In the genomic region with DNA sequence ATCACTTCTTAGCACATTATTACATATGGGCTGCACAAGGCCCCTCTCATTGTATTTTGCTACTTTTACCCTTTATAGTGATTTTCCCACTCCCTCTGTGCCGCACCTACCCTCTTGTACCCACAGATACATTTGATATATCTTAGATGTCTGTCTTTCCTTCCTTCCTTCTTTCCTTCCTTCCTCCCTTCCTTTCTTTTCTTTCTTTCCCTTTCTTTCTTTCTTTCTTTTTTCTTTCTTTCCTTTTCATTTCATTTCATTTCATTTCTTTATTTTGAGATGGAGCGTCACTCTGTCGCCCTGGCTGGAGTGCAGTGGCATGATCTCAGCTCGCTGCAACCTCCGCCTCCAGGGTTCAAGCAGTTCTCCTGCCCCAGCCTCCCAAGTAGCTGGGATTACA, we compare ENCODE assay signal across 25 cellular contexts. TPM values are rescaled to one million over a fixed set of nuclear protein-coding genes. Genes with fewer than 3 reads are reported as not detected.
DNase-seq lines count a peak whose midpoint lies in the region; ATAC-seq and TF ChIP-seq lines count a peak whose summit lies in the region.
"Had no signal": no experiment of that assay in that cellular context is flagged by ENCODE, and none has a peak within 500 bp of the region (broad histone marks: within the 10 kb centered on the region; RNA-seq: fewer than 3 reads in every experiment).

No MANE protein-coding gene starts in this region.

- no peak for ATAC-seq in GM19463 (IDR thresholded peaks at IDR 0.05; ENCODE audit: unreplicated experiment)
- ATAC-seq: A549, GM12878, GM23338, HCT116 had no signal

- no peak for DNase-seq in T-helper 2 cell treated with Interferon-gamma antibody and Interleukin-4, amounts not matched to agents 5 μg/mL and 100 μg/mL, for 36 hours (ENCODE audit: low spot score)
- DNase-seq in T-helper 2 cell, result no peak
- DNase-seq in activated naive CD4-positive, alpha-beta T cell treated with anti-CD3 and anti-CD28 coated beads for 36 hours, result no peak
- DNase-seq in activated naive CD4-positive, alpha-beta T cell (lab: John Stamatoyannopoulos, UW), result no peak
- DNase-seq in endothelial cell (ENCODE audit: low spot score), result no peak
- DNase-seq in T-helper 9 cell, result no peak
- DNase-seq: 8988T; ACHN; AML-193; BE2C; CD4-positive, alpha-beta T cell; CD8-positive, alpha-beta memory T cell; DMS 273 treated with DMSO at 0.1 percent for 48 hours; DMS79; EL; GDM1; H9; HFFc6 had no signal

- CTCF ChIA-PET in activated naive CD4-positive, alpha-beta T cell treated with anti-CD3 and anti-CD28 coated beads for 36 hours (lab: Charles Lee), result interaction anchor here (0.7 to 1.2 kb wide), 2 partner anchors 17 to 324 kb away, joined by 3 to 4 read pairs; no protein-coding TSS in a partner anchor

- intact Hi-C loops in activated naive CD4-positive, alpha-beta T cell treated with anti-CD3 and anti-CD28 coated beads for 36 hours (cut with micrococcal nuclease), result no loop called here

- peaks cover 36% of the 10 kb centered on the region for H3K4me1 Mint-ChIP-seq in T-helper 2 cell treated with Interferon-gamma antibody and Interleukin-4, amounts not matched to agents 5 μg/mL and 100 μg/mL, for 36 hours (ENCODE audit: low read depth)
- peaks cover 11% of the 10 kb centered on the region for H3K4me1 Mint-ChIP-seq in activated naive CD4-positive, alpha-beta T cell treated with anti-CD3 and anti-CD28 coated beads for 36 hours (ENCODE audit: low read depth)
- no peaks in the 10 kb centered on the region for H3K4me1 Mint-ChIP-seq in endothelial cell (ENCODE audit: unreplicated experiment)
- H3K4me1 Mint-ChIP-seq: CD14-positive monocyte, GM23338, H9 had no signal

- peak overlapping the region; percentile 28 for H3K27ac Mint-ChIP-seq in T-helper 2 cell treated with Interferon-gamma antibody and Interleukin-4, amounts not matched to agents 5 μg/mL and 100 μg/mL, for 36 hours
- H3K27ac Mint-ChIP-seq in activated naive CD4-positive, alpha-beta T cell treated with anti-CD3 and anti-CD28 coated beads for 36 hours, result peak overlapping the region; percentile 50
- H3K27ac Mint-ChIP-seq in endothelial cell (ENCODE audit: unreplicated experiment), result no peak overlapping the region
- H3K27ac Mint-ChIP-seq: CD4-positive, alpha-beta T cell; GM23338; H9; HFFc6 had no signal

- no peak overlapping the region for H3K4me3 Mint-ChIP-seq in T-helper 2 cell treated with Interferon-gamma antibody and Interleukin-4, amounts not matched to agents 5 μg/mL and 100 μg/mL, for 36 hours
- H3K4me3 Mint-ChIP-seq in activated naive CD4-positive, alpha-beta T cell treated with anti-CD3 and anti-CD28 coated beads for 36 hours, result no peak overlapping the region
- H3K4me3 Mint-ChIP-seq in endothelial cell (ENCODE audit: unreplicated experiment), result peak overlapping the region; percentile 31
- H3K4me3 Mint-ChIP-seq: CD14-positive monocyte; CD4-positive, alpha-beta T cell; CD8-positive, alpha-beta memory T cell; GM23338; H9; HFFc6 had no signal

- peaks cover 67% of the 10 kb centered on the region for H3K36me3 Mint-ChIP-seq in T-helper 2 cell treated with Interferon-gamma antibody and Interleukin-4, amounts not matched to agents 5 μg/mL and 100 μg/mL, for 36 hours (ENCODE audit: low read depth)
- H3K36me3 Mint-ChIP-seq in activated naive CD4-positive, alpha-beta T cell treated with anti-CD3 and anti-CD28 coated beads for 36 hours (ENCODE audit: low read depth), result peaks cover 57% of the 10 kb centered on the region
- H3K36me3 Mint-ChIP-seq in endothelial cell (ENCODE audit: low read depth, unreplicated experiment), result peaks cover 14% of the 10 kb centered on the region

- no peak for TF ChIP-seq CTCF in endothelial cell (IDR thresholded peaks at IDR 0.05; ENCODE audit: unreplicated experiment)

- no peaks in the 10 kb centered on the region for H3K27me3 Mint-ChIP-seq in T-helper 2 cell treated with Interferon-gamma antibody and Interleukin-4, amounts not matched to agents 5 μg/mL and 100 μg/mL, for 36 hours (ENCODE audit: low read depth)
- no peaks in the 10 kb centered on the region for H3K27me3 Mint-ChIP-seq in activated naive CD4-positive, alpha-beta T cell treated with anti-CD3 and anti-CD28 coated beads for 36 hours (ENCODE audit: low read depth)
- peaks cover 1% of the 10 kb centered on the region for H3K27me3 Mint-ChIP-seq in endothelial cell (ENCODE audit: unreplicated experiment)
- H3K27me3 Mint-ChIP-seq: CD4-positive, alpha-beta T cell; CD8-positive, alpha-beta memory T cell had no signal

- no peaks in the 10 kb centered on the region for H3K9me3 Mint-ChIP-seq in T-helper 2 cell treated with Interferon-gamma antibody and Interleukin-4, amounts not matched to agents 5 μg/mL and 100 μg/mL, for 36 hours
- no peaks in the 10 kb centered on the region for H3K9me3 Mint-ChIP-seq in activated naive CD4-positive, alpha-beta T cell treated with anti-CD3 and anti-CD28 coated beads for 36 hours
- no peaks in the 10 kb centered on the region for H3K9me3 Mint-ChIP-seq in endothelial cell (ENCODE audit: unreplicated experiment)
- H3K9me3 Mint-ChIP-seq: CD14-positive monocyte; CD4-positive, alpha-beta T cell; CD8-positive, alpha-beta memory T cell; GM23338; H9; HFFc6 had no signal

RNA-seq across cellular contexts. Expression of gene POLH, which starts 12.2 kb away (rescaled TPM):
- 10 to 100 TPM; 63.3 to 68.6 TPM for total RNA-seq in activated naive CD4-positive, alpha-beta T cell treated with anti-CD3 and anti-CD28 coated beads for 36 hours
- 12.5 TPM for total RNA-seq in endothelial cell (ENCODE audit: unreplicated experiment)

RNA-seq across cellular contexts. Expression of gene XPO5, which starts 12.4 kb away (rescaled TPM):
- total RNA-seq in activated naive CD4-positive, alpha-beta T cell treated with anti-CD3 and anti-CD28 coated beads for 36 hours, result 10 to 100 TPM; 74.9 to 93.2 TPM
- total RNA-seq in endothelial cell (ENCODE audit: unreplicated experiment), result 37.6 TPM

RNA-seq across cellular contexts. Expression of gene GTPBP2, which starts 40.9 kb away (rescaled TPM):
- 10 to 100 TPM; 54.5 to 57.5 TPM for total RNA-seq in activated naive CD4-positive, alpha-beta T cell treated with anti-CD3 and anti-CD28 coated beads for 36 hours
- total RNA-seq in endothelial cell (ENCODE audit: unreplicated experiment), result 76.6 TPM

RNA-seq across cellular contexts. Expression of gene MAD2L1BP, which starts 47.4 kb away (rescaled TPM):
- total RNA-seq in activated naive CD4-positive, alpha-beta T cell treated with anti-CD3 and anti-CD28 coated beads for 36 hours, result 10 to 100 TPM; 19.8 to 22.7 TPM
- 26.8 TPM for total RNA-seq in endothelial cell (ENCODE audit: unreplicated experiment)

RNA-seq across cellular contexts. Expression of gene RSPH9, which starts 56.6 kb away (rescaled TPM):
- not detected for total RNA-seq in activated naive CD4-positive, alpha-beta T cell treated with anti-CD3 and anti-CD28 coated beads for 36 hours
- total RNA-seq in endothelial cell (ENCODE audit: unreplicated experiment), result not detected
- total RNA-seq: CD4-positive, alpha-beta T cell; CD8-positive, alpha-beta memory T cell; GM12878; H4 had no signal
